In genomic region chr1:2405588-2406295, GRCh38 we compare ENCODE assay signal across 1 cellular context.
TF ChIP-seq lines count a peak whose summit lies in the region.

No MANE protein-coding gene starts in this region.

TF ChIP-seq in endothelial cell of umbilical vein, 7 proteins besides CTCF, POLR2A, EP300 and RAD21:
- no peak for TF ChIP-seq MYC (IDR thresholded peaks at IDR 0.05; ENCODE audit: low read depth, low read length)
- TF ChIP-seq FOS (IDR thresholded peaks at IDR 0.05; ENCODE audit: borderline replicate concordance, insufficient read depth, low read length): no peak
- TF ChIP-seq POLR2AphosphoS5 (IDR thresholded peaks at IDR 0.05; ENCODE audit: insufficient read depth, low read depth, low read length): peak; percentile 4
